Comparison of ENCODE assay signal across 25 cellular contexts in genomic region chr3:12489832-12490231, GRCh38. TPM values are rescaled to one million over a fixed set of nuclear protein-coding genes. Genes with fewer than 3 reads are reported as not detected.
DNase-seq lines count a peak whose midpoint lies in the region; ATAC-seq and TF ChIP-seq lines count a peak whose summit lies in the region.
"Had no signal": no experiment of that assay in that cellular context is flagged by ENCODE, and none has a peak within 500 bp of the region (broad histone marks: within the 10 kb centered on the region; RNA-seq: fewer than 3 reads in every experiment).

No MANE protein-coding gene starts in this region.

- H4K8ac ChIP-seq in mesenchymal stem cell (ENCODE audit: low read length): no peak overlapping the region

- H3K36me3 ChIP-seq in mesenchymal stem cell (ENCODE audit: control insufficient read depth in 1 of 2, insufficient read depth in 2 of 2, low read depth in 1 of 2, low read length in 2 of 2): peaks cover 3 to 59% of the 10 kb centered on the region in 2 experiments

- H2AFZ ChIP-seq in mesenchymal stem cell (ENCODE audit: low read depth, low read length): no peak overlapping the region

- H3K79me1 ChIP-seq in mesenchymal stem cell (replicated peaks; ENCODE audit: low read length, poor library complexity, severe bottlenecking): peaks cover 24% of the 10 kb centered on the region

- H2BK15ac ChIP-seq in mesenchymal stem cell (ENCODE audit: low read depth, poor library complexity, severe bottlenecking): no peak overlapping the region

- no peak overlapping the region for H3K14ac ChIP-seq in mesenchymal stem cell (ENCODE audit: low read length in 2 of 2)

- no peak overlapping the region for H4K91ac ChIP-seq in mesenchymal stem cell (ENCODE audit: low read length)

- no peak overlapping the region for H3K4ac ChIP-seq in mesenchymal stem cell (ENCODE audit: low read depth in 1 of 2, low read length in 2 of 2)

- no peak overlapping the region for H2BK12ac ChIP-seq in mesenchymal stem cell (ENCODE audit: low read length in 2 of 2)

- no peak overlapping the region for H2AK5ac ChIP-seq in mesenchymal stem cell (ENCODE audit: low read length, severe bottlenecking)

- H2BK5ac ChIP-seq in mesenchymal stem cell (ENCODE audit: low read depth, low read length, poor library complexity, severe bottlenecking): no peak overlapping the region

- no peak overlapping the region for H3K4me3 Mint-ChIP-seq in chondrocyte (ENCODE audit: unreplicated experiment)
- H3K4me3 Mint-ChIP-seq: activated T-cell treated with anti-CD3 and anti-CD28 coated beads, Interleukin-2, amount 50 U/mL, for 4 hours; dendritic cell treated with granulocyte-macrophage colony-stimulating factor and Interleukin-4, amounts not matched to agents 40 ng/mL and 50 ng/mL, for 4 days; natural killer cell; stimulated activated naive CD8-positive, alpha-beta T cell treated with anti-CD3 and anti-CD28 coated beads, Interleukin-15, Interleukin-2, amounts not matched to agents 100 ng/mL and 50 ng/mL, for 24 hours had no signal

- TF ChIP-seq CTCF in AG10803 (conservative IDR thresholded peaks at IDR 0.05; ENCODE audit: low read length) (no peak), chondrocyte (IDR thresholded peaks at IDR 0.05) (no peak)

- no peak overlapping the region for H3K23ac ChIP-seq in mesenchymal stem cell (ENCODE audit: low read length in 2 of 2)

- WGBS in mesenchymal stem cell: 100% methylated on average over 4 of the region's 4 CpGs

- H3K27ac Mint-ChIP-seq in chondrocyte (ENCODE audit: unreplicated experiment): peak overlapping the region; percentile 24
- H3K27ac Mint-ChIP-seq: dendritic cell treated with granulocyte-macrophage colony-stimulating factor and Interleukin-4, amounts not matched to agents 40 ng/mL and 50 ng/mL, for 4 days; natural killer cell; stimulated activated naive CD8-positive, alpha-beta T cell treated with anti-CD3 and anti-CD28 coated beads, Interleukin-15, Interleukin-2, amounts not matched to agents 100 ng/mL and 50 ng/mL, for 24 hours had no signal

- H3K27ac ChIP-seq in mesenchymal stem cell (ENCODE audit: low read length, poor library complexity, severe bottlenecking): peak overlapping the region; percentile 77
- H3K27ac ChIP-seq: skin epidermis, tibial artery had no signal

- intact Hi-C loops in Right ventricle myocardium superior (cut with DNase I): no loop called here

- H3K4me1 Mint-ChIP-seq in chondrocyte (ENCODE audit: low read depth): peaks cover 16% of the 10 kb centered on the region

- ATAC-seq in Right ventricle myocardium superior (ENCODE audit: poor library complexity): no peak
- ATAC-seq: activated T-cell treated with anti-CD3 and anti-CD28 coated beads, Interleukin-2, amount 50 U/mL, for 4 hours; natural killer cell had no signal

- no peaks in the 10 kb centered on the region for H3K9me3 ChIP-seq in mesenchymal stem cell (ENCODE audit: control insufficient read depth, low read length)
- H3K9me3 ChIP-seq: tibial artery had no signal

- H3K27me3 ChIP-seq in mesenchymal stem cell (ENCODE audit: control insufficient read depth in 1 of 2, insufficient read depth in 1 of 2, low read length in 2 of 2): no peaks in the 10 kb centered on the region
- H3K27me3 ChIP-seq: tibial artery had no signal

- H3K4me3 ChIP-seq in AG10803 (ENCODE audit: low read length): no peak overlapping the region
- no peak overlapping the region for H3K4me3 ChIP-seq in mesenchymal stem cell (ENCODE audit: insufficient read depth in 1 of 2, low read depth in 1 of 2, low read length in 2 of 2)
- H3K4me3 ChIP-seq: skin epidermis, tibial artery had no signal

- no peak overlapping the region for H3K9ac ChIP-seq in mesenchymal stem cell (ENCODE audit: low read length)

- peaks cover 5% of the 10 kb centered on the region for H3K4me1 ChIP-seq in mesenchymal stem cell (ENCODE audit: control insufficient read depth, insufficient read depth, low read depth, low read length)

- peak overlapping the region; percentile 25 for H3K4me2 ChIP-seq in mesenchymal stem cell (ENCODE audit: low read length, poor library complexity, severe bottlenecking)

- no peaks in the 10 kb centered on the region for H3K27me3 Mint-ChIP-seq in chondrocyte (ENCODE audit: low read depth)
- H3K27me3 Mint-ChIP-seq: CD4-positive, CD25-positive, alpha-beta regulatory T cell; dendritic cell treated with granulocyte-macrophage colony-stimulating factor and Interleukin-4, amounts not matched to agents 40 ng/mL and 50 ng/mL, for 4 days; stimulated activated naive CD8-positive, alpha-beta T cell treated with anti-CD3 and anti-CD28 coated beads, Interleukin-15, Interleukin-2, amounts not matched to agents 100 ng/mL and 50 ng/mL, for 24 hours had no signal

- H3K36me3 Mint-ChIP-seq in chondrocyte (ENCODE audit: low read depth): peaks cover 3% of the 10 kb centered on the region
- H3K36me3 Mint-ChIP-seq: natural killer cell had no signal

- no peaks in the 10 kb centered on the region for H3K9me3 Mint-ChIP-seq in chondrocyte (ENCODE audit: low read depth)
- H3K9me3 Mint-ChIP-seq: activated T-cell treated with anti-CD3 and anti-CD28 coated beads, Interleukin-2, amount 50 U/mL, for 4 hours; CD4-positive, CD25-positive, alpha-beta regulatory T cell; dendritic cell treated with granulocyte-macrophage colony-stimulating factor and Interleukin-4, amounts not matched to agents 40 ng/mL and 50 ng/mL, for 4 days; natural killer cell; stimulated activated naive CD8-positive, alpha-beta T cell treated with anti-CD3 and anti-CD28 coated beads, Interleukin-15, Interleukin-2, amounts not matched to agents 100 ng/mL and 50 ng/mL, for 24 hours had no signal

- H2BK120ac ChIP-seq in mesenchymal stem cell (ENCODE audit: low read depth, low read length): no peak overlapping the region

- H3K18ac ChIP-seq in mesenchymal stem cell (ENCODE audit: low read depth in 1 of 2, low read length in 2 of 2): no peak overlapping the region

- DNase-seq in AG10803 (ENCODE audit: low read depth) (peak; percentile 85), NCI-H524 (lab: John Stamatoyannopoulos, UW) (peak; percentile 42 to 74), chondrocyte (ENCODE audit: low spot score) (no peak), mesenchymal stem cell (no peak), NCI-H1694 treated with DMSO at 0.1 percent for 48 hours (lab: John Stamatoyannopoulos, UW) (no peak), epidermal melanocyte (ENCODE audit: insufficient read length, low spot score) (no peak), Right ventricle myocardium superior (no peak)
- no peak for DNase-seq in stimulated activated naive CD4-positive, alpha-beta T cell treated with Interleukin-2 at 50 U/mL for 16 hours (lab: John Stamatoyannopoulos, UW)
- DNase-seq: activated CD4-positive, CD25-positive, alpha-beta regulatory T cell treated with anti-CD3 and anti-CD28 coated beads, Interleukin-2, amount 50 U/mL, for 72 hours; activated naive CD4-positive, alpha-beta T cell treated with anti-CD3 and anti-CD28 coated beads, Interleukin-2, amount 50 U/mL, for 16 hours; activated T-cell treated with anti-CD3 and anti-CD28 coated beads, Interleukin-2, amount 50 U/mL, for 4 hours; CD4-positive, CD25-positive, alpha-beta regulatory T cell; foreskin fibroblast; kidney; natural killer cell; NCI-H2081 treated with DMSO at 0.1 percent for 48 hours; NCI-H526; stimulated activated CD4-positive, alpha-beta T cell treated with anti-CD3 and anti-CD28 coated beads, Interleukin-2, amount 100 ng/mL, for 24 hours; tibial artery had no signal

RNA-seq across cellular contexts. Expression of gene TSEN2, which starts 5.6 kb away (rescaled TPM):
- total RNA-seq in chondrocyte (8.6 to 14.5 TPM (median 8.7 TPM) in 3 replicates), Right ventricle myocardium superior (24.6 TPM)
- polyA plus RNA-seq in mesenchymal stem cell (2013, experiment 1 of 2): 3.8 TPM
- 4.3 TPM for polyA plus RNA-seq in mesenchymal stem cell (2013, experiment 2 of 2)

RNA-seq across cellular contexts. Expression of gene MKRN2OS, which starts 55.5 kb away (rescaled TPM):
- total RNA-seq in chondrocyte (not detected in 3 replicates), Right ventricle myocardium superior (not detected)
- not detected for polyA plus RNA-seq in mesenchymal stem cell (2013, experiment 1 of 2)
- not detected for polyA plus RNA-seq in mesenchymal stem cell (2013, experiment 2 of 2)
- total RNA-seq: activated T-cell treated with anti-CD3 and anti-CD28 coated beads, Interleukin-2, amount 50 U/mL, for 4 hours; CD4-positive, CD25-positive, alpha-beta regulatory T cell; HT1080; natural killer cell; posterior vena cava had no signal
- polyA plus RNA-seq: AG04450 had no signal

Comparison
In these comparisons a context has a peak if more than half of its experiments do, and no peak if none do; other contexts are left out.
1. DNase-seq: peak in AG10803 (single experiment) and NCI-H524 (2 of 2); none in chondrocyte (single experiment), mesenchymal stem cell (single experiment), NCI-H1694 treated with DMSO at 0.1 percent for 48 hours (single experiment), epidermal melanocyte (single experiment), Right ventricle myocardium superior (single experiment) and stimulated activated naive CD4-positive, alpha-beta T cell treated with Interleukin-2 at 50 U/mL for 16 hours (single experiment).